In the genomic region with DNA sequence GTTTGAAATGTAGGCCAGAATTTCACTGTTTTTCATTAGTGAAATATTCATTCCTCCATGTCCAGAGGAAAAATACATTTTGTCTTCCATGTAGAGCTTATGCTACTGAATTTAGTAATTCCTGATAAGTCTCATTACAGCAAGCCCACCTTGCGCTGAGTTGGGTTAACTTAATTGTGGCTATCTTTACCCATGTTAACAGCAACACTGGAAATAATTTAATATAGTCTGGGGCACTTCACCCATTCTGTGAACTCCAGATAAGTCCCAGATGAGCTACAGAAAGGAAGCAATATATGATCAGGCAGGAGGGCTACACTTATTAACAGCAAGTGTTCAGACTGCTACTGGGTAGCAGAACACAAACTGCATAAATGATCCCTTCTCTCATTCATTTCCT, we compare ENCODE assay signal across 1 cellular context.
TF ChIP-seq lines count a peak whose summit lies in the region.

No MANE protein-coding gene starts in this region.

TF ChIP-seq in SK-N-SH, 30 proteins besides CTCF, POLR2A, EP300 and RAD21 (continued from another document):
- TF ChIP-seq, protein P1, sequence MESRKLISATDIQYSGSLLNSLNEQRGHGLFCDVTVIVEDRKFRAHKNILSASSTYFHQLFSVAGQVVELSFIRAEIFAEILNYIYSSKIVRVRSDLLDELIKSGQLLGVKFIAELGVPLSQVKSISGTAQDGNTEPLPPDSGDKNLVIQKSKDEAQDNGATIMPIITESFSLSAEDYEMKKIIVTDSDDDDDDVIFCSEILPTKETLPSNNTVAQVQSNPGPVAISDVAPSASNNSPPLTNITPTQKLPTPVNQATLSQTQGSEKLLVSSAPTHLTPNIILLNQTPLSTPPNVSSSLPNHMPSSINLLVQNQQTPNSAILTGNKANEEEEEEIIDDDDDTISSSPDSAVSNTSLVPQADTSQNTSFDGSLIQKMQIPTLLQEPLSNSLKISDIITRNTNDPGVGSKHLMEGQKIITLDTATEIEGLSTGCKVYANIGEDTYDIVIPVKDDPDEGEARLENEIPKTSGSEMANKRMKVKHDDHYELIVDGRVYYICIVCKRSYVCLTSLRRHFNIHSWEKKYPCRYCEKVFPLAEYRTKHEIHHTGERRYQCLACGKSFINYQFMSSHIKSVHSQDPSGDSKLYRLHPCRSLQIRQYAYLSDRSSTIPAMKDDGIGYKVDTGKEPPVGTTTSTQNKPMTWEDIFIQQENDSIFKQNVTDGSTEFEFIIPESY (IDR thresholded peaks at IDR 0.05; ENCODE audit: borderline replicate concordance, low read depth), result no peak
- TF ChIP-seq TEAD4 (IDR thresholded peaks at IDR 0.05; ENCODE audit: borderline replicate concordance, insufficient read depth) (no peak), SIN3A (IDR thresholded peaks at IDR 0.05; ENCODE audit: borderline replicate concordance, low read depth, low read length) (no peak), EZH2phosphoT487 (IDR thresholded peaks at IDR 0.05; ENCODE audit: borderline replicate concordance, low read depth) (no peak), ELF1 (IDR thresholded peaks at IDR 0.05) (no peak), NFIC (IDR thresholded peaks at IDR 0.05; ENCODE audit: borderline replicate concordance) (no peak), FOXM1 (IDR thresholded peaks at IDR 0.05; ENCODE audit: low read depth) (no peak), CHD2 (IDR thresholded peaks at IDR 0.05; ENCODE audit: low read length, partially characterized antibody) (peak; percentile 87), RFX5 (IDR thresholded peaks at IDR 0.05; ENCODE audit: low read length) (0 out of 2 replicates have a peak, but pooled peaks have one; percentile 8), FOXJ3 (CRISPR knock-in tag; IDR thresholded peaks at IDR 0.05) (peak; percentile 96), POLR2AphosphoS5 (IDR thresholded peaks at IDR 0.05; ENCODE audit: low read depth, low read length) (no peak; the same call in 1 of the 2 replicates), RXRA (IDR thresholded peaks at IDR 0.05; ENCODE audit: borderline replicate concordance, low read depth) (no peak), NRF1 (IDR thresholded peaks at IDR 0.05; ENCODE audit: low read depth, low read length) (no peak), YY1 (IDR thresholded peaks at IDR 0.05; ENCODE audit: low read depth) (no peak), SMC3 (IDR thresholded peaks at IDR 0.05; ENCODE audit: low read depth, low read length) (no peak), TCF12 (IDR thresholded peaks at IDR 0.05) (no peak), MEF2A (IDR thresholded peaks at IDR 0.05; ENCODE audit: borderline replicate concordance, low read depth) (no peak), GABPA (IDR thresholded peaks at IDR 0.05; ENCODE audit: low read depth) (no peak), TAF1 (IDR thresholded peaks at IDR 0.05; ENCODE audit: borderline replicate concordance, low read depth, low read length) (no peak), MXI1 (IDR thresholded peaks at IDR 0.05; ENCODE audit: low read depth, low read length) (no peak), FOSL2 (IDR thresholded peaks at IDR 0.05; ENCODE audit: borderline replicate concordance, low read depth) (no peak), GATA2 (CRISPR knock-in tag; IDR thresholded peaks at IDR 0.05) (peak; percentile 98), JUND (IDR thresholded peaks at IDR 0.05) (no peak)
- TF ChIP-seq, protein P2, sequence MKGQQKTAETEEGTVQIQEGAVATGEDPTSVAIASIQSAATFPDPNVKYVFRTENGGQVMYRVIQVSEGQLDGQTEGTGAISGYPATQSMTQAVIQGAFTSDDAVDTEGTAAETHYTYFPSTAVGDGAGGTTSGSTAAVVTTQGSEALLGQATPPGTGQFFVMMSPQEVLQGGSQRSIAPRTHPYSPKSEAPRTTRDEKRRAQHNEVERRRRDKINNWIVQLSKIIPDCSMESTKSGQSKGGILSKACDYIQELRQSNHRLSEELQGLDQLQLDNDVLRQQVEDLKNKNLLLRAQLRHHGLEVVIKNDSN (IDR thresholded peaks at IDR 0.05; ENCODE audit: borderline replicate concordance, low read depth), result no peak
- TF ChIP-seq, protein P3, sequence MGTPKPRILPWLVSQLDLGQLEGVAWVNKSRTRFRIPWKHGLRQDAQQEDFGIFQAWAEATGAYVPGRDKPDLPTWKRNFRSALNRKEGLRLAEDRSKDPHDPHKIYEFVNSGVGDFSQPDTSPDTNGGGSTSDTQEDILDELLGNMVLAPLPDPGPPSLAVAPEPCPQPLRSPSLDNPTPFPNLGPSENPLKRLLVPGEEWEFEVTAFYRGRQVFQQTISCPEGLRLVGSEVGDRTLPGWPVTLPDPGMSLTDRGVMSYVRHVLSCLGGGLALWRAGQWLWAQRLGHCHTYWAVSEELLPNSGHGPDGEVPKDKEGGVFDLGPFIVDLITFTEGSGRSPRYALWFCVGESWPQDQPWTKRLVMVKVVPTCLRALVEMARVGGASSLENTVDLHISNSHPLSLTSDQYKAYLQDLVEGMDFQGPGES (IDR thresholded peaks at IDR 0.05; ENCODE audit: low read depth, low read length), result no peak
- TF ChIP-seq, protein P4, sequence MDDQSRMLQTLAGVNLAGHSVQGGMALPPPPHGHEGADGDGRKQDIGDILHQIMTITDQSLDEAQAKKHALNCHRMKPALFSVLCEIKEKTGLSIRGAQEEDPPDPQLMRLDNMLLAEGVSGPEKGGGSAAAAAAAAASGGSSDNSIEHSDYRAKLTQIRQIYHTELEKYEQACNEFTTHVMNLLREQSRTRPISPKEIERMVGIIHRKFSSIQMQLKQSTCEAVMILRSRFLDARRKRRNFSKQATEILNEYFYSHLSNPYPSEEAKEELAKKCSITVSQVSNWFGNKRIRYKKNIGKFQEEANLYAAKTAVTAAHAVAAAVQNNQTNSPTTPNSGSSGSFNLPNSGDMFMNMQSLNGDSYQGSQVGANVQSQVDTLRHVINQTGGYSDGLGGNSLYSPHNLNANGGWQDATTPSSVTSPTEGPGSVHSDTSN (IDR thresholded peaks at IDR 0.05), result no peak
- TF ChIP-seq, protein P5, sequence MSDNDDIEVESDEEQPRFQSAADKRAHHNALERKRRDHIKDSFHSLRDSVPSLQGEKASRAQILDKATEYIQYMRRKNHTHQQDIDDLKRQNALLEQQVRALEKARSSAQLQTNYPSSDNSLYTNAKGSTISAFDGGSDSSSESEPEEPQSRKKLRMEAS (IDR thresholded peaks at IDR 0.05; ENCODE audit: low read depth), result no peak
- TF ChIP-seq, protein P6, sequence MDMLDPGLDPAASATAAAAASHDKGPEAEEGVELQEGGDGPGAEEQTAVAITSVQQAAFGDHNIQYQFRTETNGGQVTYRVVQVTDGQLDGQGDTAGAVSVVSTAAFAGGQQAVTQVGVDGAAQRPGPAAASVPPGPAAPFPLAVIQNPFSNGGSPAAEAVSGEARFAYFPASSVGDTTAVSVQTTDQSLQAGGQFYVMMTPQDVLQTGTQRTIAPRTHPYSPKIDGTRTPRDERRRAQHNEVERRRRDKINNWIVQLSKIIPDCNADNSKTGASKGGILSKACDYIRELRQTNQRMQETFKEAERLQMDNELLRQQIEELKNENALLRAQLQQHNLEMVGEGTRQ (IDR thresholded peaks at IDR 0.05; ENCODE audit: borderline replicate concordance, low read depth, low read length), result no peak
